Comparison of ENCODE assay signal across 8 cellular contexts in the genomic region with DNA sequence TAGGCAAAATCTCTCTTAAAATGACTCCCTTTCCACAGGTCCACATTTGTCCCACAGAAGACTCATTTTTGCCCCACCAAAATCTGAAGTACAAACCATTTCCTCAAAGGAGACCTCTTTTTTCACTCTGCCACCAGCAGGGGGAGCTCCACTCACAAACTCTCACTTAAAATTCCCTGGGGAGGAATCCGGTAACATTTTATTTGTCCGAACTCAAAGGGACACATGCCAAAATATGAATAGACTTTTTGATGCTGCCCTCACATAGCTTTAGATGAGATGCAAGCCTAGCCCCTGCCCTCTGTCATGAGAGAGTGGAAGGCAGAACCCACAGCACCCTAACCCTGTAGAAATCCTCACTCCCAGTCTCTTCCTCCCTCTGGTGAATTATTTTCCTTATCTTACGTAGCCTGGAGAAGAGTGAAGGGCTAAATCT. TPM values are rescaled to one million over a fixed set of nuclear protein-coding genes. Genes with fewer than 3 reads are reported as not detected.
A peak's percentile ranks its signal among the peaks of the same experiment; 100 is the strongest.
DNase-seq lines count a peak whose midpoint lies in the region; ATAC-seq, FAIRE-seq and TF ChIP-seq lines count a peak whose summit lies in the region.

No MANE protein-coding gene starts in this region.

- H3K4me1 ChIP-seq in A549 (peaks cover 4% of the 10 kb centered on the region; the same call in 1 of the 3 replicates), endocrine pancreas (ENCODE audit: control insufficient read depth, insufficient read depth, low read length) (no peaks in the 10 kb centered on the region), mucosa of descending colon (ENCODE audit: low read depth) (no peaks in the 10 kb centered on the region)

- WGBS in A549 (ENCODE audit: missing lambda C conversion rate), result 14% methylated on average over 3 of the region's 3 CpGs

- TF ChIP-seq EP300 in A549 (IDR thresholded peaks at IDR 0.05), result no peak

- H3K27ac Mint-ChIP-seq in activated CD4-positive, alpha-beta memory T cell treated with anti-CD3 and anti-CD28 coated beads, Interleukin-2, amount 10 ng/mL, durations not matched to agents 7 days and 5 days, result no peak overlapping the region

- H3K9me3 ChIP-seq in A549, result no peaks in the 10 kb centered on the region
- H3K9me3 ChIP-seq in endocrine pancreas (ENCODE audit: control insufficient read depth, low read length), result no peaks in the 10 kb centered on the region
- H3K9me3 ChIP-seq in mucosa of descending colon, result no peaks in the 10 kb centered on the region

- TF ChIP-seq POLR2A in A549 (IDR thresholded peaks at IDR 0.05; ENCODE audit: low read length), result no peak

- H3K4me2 ChIP-seq in A549, result peak overlapping the region; percentile 78

- TF ChIP-seq CTCF in A549 (IDR thresholded peaks at IDR 0.05) (peak; percentile 99), GM12873 (IDR thresholded peaks at IDR 0.05; ENCODE audit: insufficient read depth, low read depth, low read length, missing control alignments) (peak; percentile 79), mucosa of descending colon (IDR thresholded peaks at IDR 0.05) (peak; percentile 55)

- H3K27ac ChIP-seq in A549, result 0 out of 6 replicates have a peak overlapping the region, but pooled peaks have one; percentile 21 to 22

- H3K4me1 Mint-ChIP-seq in activated CD4-positive, alpha-beta memory T cell treated with anti-CD3 and anti-CD28 coated beads, Interleukin-2, amount 10 ng/mL, durations not matched to agents 7 days and 5 days, result peaks cover 6% of the 10 kb centered on the region

- no peaks in the 10 kb centered on the region for H3K36me3 Mint-ChIP-seq in activated CD4-positive, alpha-beta memory T cell treated with anti-CD3 and anti-CD28 coated beads, Interleukin-2, amount 10 ng/mL, durations not matched to agents 7 days and 5 days (ENCODE audit: low read depth)

- intact Hi-C loops in mucosa of descending colon (cut with DNase I, micrococcal nuclease), result loop anchor here (5.0 to 10.0 kb wide), 3 partner anchors 133 to 295 kb away; no protein-coding TSS in a partner anchor

- peak overlapping the region; percentile 29; the same call in 1 of the 3 replicates for H3K4me3 ChIP-seq in A549
- peak overlapping the region; percentile 40 for H3K4me3 ChIP-seq in endocrine pancreas (ENCODE audit: control insufficient read depth, insufficient read depth, low read length)
- H3K4me3 ChIP-seq in mucosa of descending colon, result no peak overlapping the region

- no peak for FAIRE-seq in A549 (lab: Jason Lieb, UNC)

- no peaks in the 10 kb centered on the region for H3K27me3 ChIP-seq in endocrine pancreas (ENCODE audit: control insufficient read depth, insufficient read depth, low read length)

- peak; percentile 81 to 89 for TF ChIP-seq RAD21 in A549 (conservative IDR thresholded peaks at IDR 0.05 in 1 of 2, IDR thresholded peaks at IDR 0.05 in 1 of 2)

- no peaks in the 10 kb centered on the region for H3K36me3 ChIP-seq in endocrine pancreas (ENCODE audit: control insufficient read depth, insufficient read depth, low read length)
- H3K36me3 ChIP-seq in mucosa of descending colon (ENCODE audit: low read depth), result no peaks in the 10 kb centered on the region

- peak; percentile 82 to 85 for ATAC-seq in A549
- peak; percentile 62 for ATAC-seq in mucosa of descending colon
- ATAC-seq in HG03565 (IDR thresholded peaks at IDR 0.05; ENCODE audit: unreplicated experiment), result no peak

- CTCF ChIA-PET in A549 (lab: Yijun Ruan, JAX), result interaction anchor here (0.6 to 2.6 kb wide), 43 partner anchors 9 to 591 kb away, joined by 3 to 23 read pairs (median 4); a partner anchor contains a TSS
- CTCF ChIA-PET in activated CD4-positive, alpha-beta memory T cell treated with anti-CD3 and anti-CD28 coated beads, Interleukin-2, amount 10 ng/mL, durations not matched to agents 7 days and 5 days (lab: Charles Lee), result interaction anchor here (0.7 to 2.6 kb wide), 12 partner anchors 9 to 585 kb away, joined by 3 to 24 read pairs (median 3); no protein-coding TSS in a partner anchor

- H3K4me3 Mint-ChIP-seq in activated CD4-positive, alpha-beta memory T cell treated with anti-CD3 and anti-CD28 coated beads, Interleukin-2, amount 10 ng/mL, durations not matched to agents 7 days and 5 days, result no peak overlapping the region

- no peaks in the 10 kb centered on the region for H3K27me3 Mint-ChIP-seq in activated CD4-positive, alpha-beta memory T cell treated with anti-CD3 and anti-CD28 coated beads, Interleukin-2, amount 10 ng/mL, durations not matched to agents 7 days and 5 days

- no peak overlapping the region for H3K9ac ChIP-seq in endocrine pancreas (ENCODE audit: control insufficient read depth, insufficient read depth, low read length)

- peak in 1 of 2 experiments; percentile 64 for DNase-seq in A549 (ENCODE audit: low read depth in 1 of 2, low spot score in 1 of 2)
- DNase-seq in NCI-H2227 treated with DMSO at 0.1 percent for 48 hours (lab: John Stamatoyannopoulos, UW), result peak; percentile 63
- DNase-seq in activated CD4-positive, alpha-beta memory T cell treated with anti-CD3 and anti-CD28 coated beads, Interleukin-2, amount 10 ng/mL, durations not matched to agents 7 days and 5 days, result peak; percentile 56
- DNase-seq in mucosa of descending colon, result peak in 2 of 3 donors; percentile 62 to 78
- peak; percentile 78 for DNase-seq in stimulated activated CD8-positive, alpha-beta memory T cell treated with anti-CD3 and anti-CD28 coated beads, Interleukin-4, amount 100 ng/mL, for 48 hours

- H3K9me3 Mint-ChIP-seq in activated CD4-positive, alpha-beta memory T cell treated with anti-CD3 and anti-CD28 coated beads, Interleukin-2, amount 10 ng/mL, durations not matched to agents 7 days and 5 days, result no peaks in the 10 kb centered on the region

- POLR2A ChIA-PET in A549 (lab: Yijun Ruan, JAX), result interaction anchor here (0.7 kb wide), 1 partner anchor 57 kb away, joined by 3 read pairs; a partner anchor contains a TSS
- POLR2A ChIA-PET in activated CD4-positive, alpha-beta memory T cell treated with anti-CD3 and anti-CD28 coated beads, Interleukin-2, amount 10 ng/mL, durations not matched to agents 7 days and 5 days (lab: Charles Lee), result no interaction called here

TF ChIP-seq in A549, 52 proteins besides CTCF, POLR2A, EP300 and RAD21:
- TF ChIP-seq SMC3 (IDR thresholded peaks at IDR 0.05), result peak; percentile 95
- no peak for TF ChIP-seq NR3C1 (IDR thresholded peaks at IDR 0.05)
- TF ChIP-seq RFX5 (IDR thresholded peaks at IDR 0.05), result no peak

RNA-seq across cellular contexts. Expression of a gene that starts 57.1 kb away (rescaled TPM):
- polyA plus RNA-seq in A549 (2011; rRNA removed) (4.5 and 6.9 TPM in 2 replicates), A549 (2017; fragmentation: RNase III; extraction: RNeasy Plus Mini Kit Qiagen cat#74134 plus additional on column Dnase treatment) (4.6 to 5.4 TPM (median 4.8 TPM) in 3 replicates)
- 1.2 TPM in 2 replicates for polyA plus RNA-seq in A549 (2012; cell fraction: cytosol; rRNA removed)
- 0.58 and 0.84 TPM in 2 replicates for polyA plus RNA-seq in A549 (2012; cell fraction: nucleus; rRNA removed)
- polyA minus RNA-seq in A549 (2011; rRNA and poly(A)+ RNA removed), result 0.99 and 1.3 TPM in 2 replicates
- 1 to 10 TPM; 1.5 to 2.3 TPM for total RNA-seq in activated CD4-positive, alpha-beta memory T cell treated with anti-CD3 and anti-CD28 coated beads, Interleukin-2, amount 10 ng/mL, durations not matched to agents 7 days and 5 days
- 10 to 100 TPM; 22.8 to 46.2 (median 28.5) TPM for total RNA-seq in mucosa of descending colon

Comparison
In these comparisons a context has a peak if more than half of its experiments do, and no peak if none do; other contexts are left out.
1. RNA of a gene that starts 57.1 kb away (total RNA-seq): 22.8 to 46.2 TPM in mucosa of descending colon; 1.5 to 2.3 TPM in activated CD4-positive, alpha-beta memory T cell treated with anti-CD3 and anti-CD28 coated beads, Interleukin-2, amount 10 ng/mL, durations not matched to agents 7 days and 5 days; every median in the first group is over 4 times any median in the second.
2. Peak in every context shown above with its lines, with median percentiles within 50 percentile points of each other: CTCF ChIP-seq.